Comparison of ENCODE assay signal across 22 cellular contexts in genomic region chr15:58355965-58356358, GRCh38.
"Had no signal": no experiment of that assay in that cellular context is flagged by ENCODE, and none has a peak within 500 bp of the region (broad histone marks: within the 10 kb centered on the region; RNA-seq: fewer than 3 reads in every experiment).

No MANE protein-coding gene starts in this region.

- H3K27ac ChIP-seq: brain microvascular endothelial cell, coronary artery, foreskin keratinocyte, tibial nerve, vagina had no signal

- H3K9me3 ChIP-seq: tibial nerve, vagina had no signal

- H3K4me3 Mint-ChIP-seq: activated naive CD4-positive, alpha-beta T cell treated with anti-CD3 and anti-CD28 coated beads, Interleukin-2, amount 10 ng/mL, durations not matched to agents 7 days and 5 days; activated T-helper 1 cell treated with anti-CD3 and anti-CD28 coated beads, Interleukin-12 subunit alpha, Interleukin-12 subunit beta, Interleukin-2, Interleukin-4 antibody, amounts not matched to agents 30 ng/mL and 10 ng/mL and 1 ng/mL, durations not matched to agents 14 hours and 24 hours and 36 hours; central memory CD8-positive, alpha-beta T cell; natural killer cell treated with Interleukin-12 subunit alpha and Interleukin-12 subunit beta and Interleukin-15 and Interleukin-18, amount 100 ng/mL, for 72 hours had no signal

- H3K36me3 ChIP-seq: brain microvascular endothelial cell, tibial nerve, vagina had no signal

- H3K4me3 ChIP-seq: coronary artery, tibial nerve, vagina had no signal

- H3K9me3 Mint-ChIP-seq: activated naive CD4-positive, alpha-beta T cell treated with anti-CD3 and anti-CD28 coated beads, Interleukin-2, amount 10 ng/mL, durations not matched to agents 7 days and 5 days; activated T-helper 1 cell treated with anti-CD3 and anti-CD28 coated beads, Interleukin-12 subunit alpha, Interleukin-12 subunit beta, Interleukin-2, Interleukin-4 antibody, amounts not matched to agents 30 ng/mL and 10 ng/mL and 1 ng/mL, durations not matched to agents 14 hours and 24 hours and 36 hours; central memory CD8-positive, alpha-beta T cell; natural killer cell treated with Interleukin-12 subunit alpha and Interleukin-12 subunit beta and Interleukin-15 and Interleukin-18, amount 100 ng/mL, for 72 hours had no signal

- H3K4me1 ChIP-seq: tibial nerve had no signal

- H3K27me3 Mint-ChIP-seq: natural killer cell treated with Interleukin-12 subunit alpha and Interleukin-12 subunit beta and Interleukin-15 and Interleukin-18, amount 100 ng/mL, for 72 hours had no signal

- DNase-seq: activated CD4-positive, CD25-positive, alpha-beta regulatory T cell treated with anti-CD3 and anti-CD28 coated beads, Interleukin-2, amount 50 U/mL, for 72 hours; activated CD8-positive, alpha-beta memory T cell treated with anti-CD3 and anti-CD28 coated beads, Interleukin-2, amount 50 U/mL, for 48 hours; activated naive CD4-positive, alpha-beta T cell treated with anti-CD3 and anti-CD28 coated beads, Interleukin-2, amount 10 ng/mL, durations not matched to agents 7 days and 5 days; anterior cingulate cortex; brain microvascular endothelial cell; effector CD4-positive, alpha-beta T cell; foreskin keratinocyte; head of caudate nucleus; kidney glomerular epithelial cell; nucleus accumbens; posterior cingulate gyrus; retina; stimulated activated CD4-positive, alpha-beta T cell treated with anti-CD3 and anti-CD28 coated beads, Interleukin-12 subunit alpha, Interleukin-12 subunit beta, amount 100 ng/mL, for 4 hours; stimulated activated CD4-positive, alpha-beta T cell treated with anti-CD3 and anti-CD28 coated beads, Interleukin-2, amount 100 ng/mL, for 24 hours; T-helper 1 cell; T1000 had no signal

- H3K36me3 Mint-ChIP-seq: activated naive CD4-positive, alpha-beta T cell treated with anti-CD3 and anti-CD28 coated beads, Interleukin-2, amount 10 ng/mL, durations not matched to agents 7 days and 5 days; natural killer cell treated with Interleukin-12 subunit alpha and Interleukin-12 subunit beta and Interleukin-15 and Interleukin-18, amount 100 ng/mL, for 72 hours had no signal

- H3K27me3 ChIP-seq: brain microvascular endothelial cell, foreskin keratinocyte, tibial nerve, vagina had no signal

- ATAC-seq: foreskin keratinocyte; natural killer cell treated with Interleukin-12 subunit alpha and Interleukin-12 subunit beta and Interleukin-15 and Interleukin-18, amount 100 ng/mL, for 72 hours had no signal

- H3K27ac Mint-ChIP-seq: activated naive CD4-positive, alpha-beta T cell treated with anti-CD3 and anti-CD28 coated beads, Interleukin-2, amount 10 ng/mL, durations not matched to agents 7 days and 5 days had no signal
